ENCODE assay signal across 8 cellular contexts in genomic region chr17:31936615-31937609, GRCh38. TPM values are rescaled to one million over a fixed set of nuclear protein-coding genes. Genes with fewer than 3 reads are reported as not detected.
DNase-seq lines count a peak whose midpoint lies in the region; ATAC-seq and TF ChIP-seq lines count a peak whose summit lies in the region.
"Not testable (repeated sequence)": the region's sequence is repeated elsewhere in the genome, so short reads cannot be mapped to it uniquely, and the experiment has no call there.

Gene SUZ12, plus strand, starts transcription at chr17:31937007. Its CDS starts 240 bp downstream, at chr17:31937247.

- not testable (repeated sequence) for H3K9me3 ChIP-seq in right atrium auricular region, prostate gland, upper lobe of left lung

- TF ChIP-seq EP300 in upper lobe of left lung (IDR thresholded peaks at IDR 0.05): peak in 1 of 4 donors; percentile 13

- H3K4me3 ChIP-seq in right atrium auricular region (peak within 1 kb of the TSS; percentile 75 to 91), prostate gland (peak within 1 kb of the TSS; percentile 79 to 86), upper lobe of left lung (peak within 1 kb of the TSS; percentile 89 to 97 (median 93))

- not testable (repeated sequence) for H3K4me1 ChIP-seq in right atrium auricular region; prostate gland (replicated peaks)
- H3K4me1 ChIP-seq in upper lobe of left lung: peaks cover 10 to 21% (median 11%) of the 10 kb centered on the region in 4 donors

- not testable (repeated sequence) for H3K36me3 ChIP-seq in right atrium auricular region, prostate gland
- H3K36me3 ChIP-seq in upper lobe of left lung: peaks cover 0 to 12% (median 4%) of the 10 kb centered on the region in 4 donors

- H3K27me3 ChIP-seq in right atrium auricular region; prostate gland (replicated peaks; ENCODE audit: insufficient read depth); upper lobe of left lung: not testable (repeated sequence)

- peak; percentile 37 for DNase-seq in NCI-H187 treated with DMSO at 0.1 percent for 48 hours (lab: John Stamatoyannopoulos, UW)
- DNase-seq in T-helper 2 cell: peak; percentile 69 to 92 (median 78)
- DNase-seq in amniotic stem cell (lab: John Stamatoyannopoulos, UW): peak; percentile 46
- peak; percentile 77 for DNase-seq in right atrium auricular region (ENCODE audit: low spot score)
- peak; percentile 76 for DNase-seq in prostate gland (ENCODE audit: low spot score)
- DNase-seq in upper lobe of left lung: peak; percentile 79 to 98

- TF ChIP-seq POLR2A in prostate gland (IDR thresholded peaks at IDR 0.05) (peak; percentile 45), upper lobe of left lung (IDR thresholded peaks at IDR 0.05) (peak in 3 of 4 donors; percentile 8 to 67 (median 38))

- peak; percentile 77 for ATAC-seq in GM18499 (IDR thresholded peaks at IDR 0.05; ENCODE audit: insufficient read depth, unreplicated experiment)
- ATAC-seq in HG02938 (IDR thresholded peaks at IDR 0.05; ENCODE audit: unreplicated experiment): peak; percentile 88
- ATAC-seq in upper lobe of left lung (ENCODE audit: low FRiP score in 2 of 2): peak; percentile 99 to 100

- WGBS in prostate gland: under 1% methylated on average over 78 of the region's 93 CpGs
- WGBS in upper lobe of left lung, 2 donors: 1% methylated on average over 14 to 63 of the region's 93 CpGs

- intact Hi-C loops in prostate gland (cut with DNase I): not testable (repeated sequence)

- H3K27ac ChIP-seq in right atrium auricular region (peak within 1 kb of the TSS; percentile 92 to 93), prostate gland (peak within 1 kb of the TSS; percentile 86 to 90), upper lobe of left lung (peak within 1 kb of the TSS; percentile 82 to 95 (median 91))

- not testable (repeated sequence) for TF ChIP-seq CTCF in right atrium auricular region (IDR thresholded peaks at IDR 0.05); prostate gland (IDR thresholded peaks at IDR 0.05); upper lobe of left lung (IDR thresholded peaks at IDR 0.05)

RNA-seq across cellular contexts. Expression of gene SUZ12, which starts in this region (rescaled TPM):
- total RNA-seq in right atrium auricular region: 10 to 100 TPM; 12.0 to 12.4 TPM
- 10 to 100 TPM; 16.5 to 25.2 TPM for total RNA-seq in prostate gland
- total RNA-seq in upper lobe of left lung: 10 to 100 TPM in 5 of 6 donors, 1 to 10 TPM in 1; 8.5 to 38.5 (median 18.7) TPM

Comparison
In these comparisons a context has a peak if more than half of its experiments do, and no peak if none do; other contexts are left out.
1. Peak in every context shown above with its lines: DNase-seq, ATAC-seq, H3K4me3 ChIP-seq and H3K27ac ChIP-seq.
2. DNase-seq: peak in every context shown above with its lines; median percentile 88 in upper lobe of left lung; 78 in T-helper 2 cell; 77 in right atrium auricular region; 76 in prostate gland; 46 in amniotic stem cell; 37 in NCI-H187 treated with DMSO at 0.1 percent for 48 hours.